Comparison of ENCODE assay signal across 12 cellular contexts in genomic region chr14:91143862-91144261, GRCh38. TPM values are rescaled to one million over a fixed set of nuclear protein-coding genes. Genes with fewer than 3 reads are reported as not detected.
DNase-seq lines count a peak whose midpoint lies in the region; ATAC-seq, FAIRE-seq and TF ChIP-seq lines count a peak whose summit lies in the region.
"Had no signal": no experiment of that assay in that cellular context is flagged by ENCODE, and none has a peak within 500 bp of the region (broad histone marks: within the 10 kb centered on the region; RNA-seq: fewer than 3 reads in every experiment).

No MANE protein-coding gene starts in this region.

- intact Hi-C loops in left lung (cut with DNase I) (no loop called here), tibial artery (cut with DNase I; ENCODE audit: low total_unique reads) (loop anchor here (10.0 kb wide), 1 partner anchor 79 kb away; the partner anchor contains the start of gene RPS6KA5)

- no peak overlapping the region for H3K4me3 Mint-ChIP-seq in activated naive CD4-positive, alpha-beta T cell treated with anti-CD3 and anti-CD28 coated beads, Interleukin-2, amount 10 ng/mL, durations not matched to agents 7 days and 5 days
- H3K4me3 Mint-ChIP-seq in chondrocyte (ENCODE audit: unreplicated experiment) = no peak overlapping the region
- H3K4me3 Mint-ChIP-seq: stimulated activated naive B cell treated with anti-CD40 and anti-IgM and Interleukin-4, amounts not matched to agents 10 μg/mL and 1 μg/mL and 100 μg/mL, for 72 hours had no signal

- no peak for DNase-seq in activated naive CD4-positive, alpha-beta T cell treated with anti-CD3 and anti-CD28 coated beads, Interleukin-2, amount 10 ng/mL, durations not matched to agents 7 days and 5 days
- DNase-seq in activated naive CD4-positive, alpha-beta T cell treated with Interleukin-2 at 50 U/mL for 16 hours = no peak
- no peak for DNase-seq in chondrocyte (ENCODE audit: low spot score)
- DNase-seq in left lung = peak in 1 of 2 donors; percentile 72
- peak; percentile 86 to 90 for DNase-seq in tibial artery
- no peak for DNase-seq in middle frontal gyrus (ENCODE audit: extremely low spot score, low spot score)
- DNase-seq in HAP-1 (ENCODE audit: low spot score in 2 of 2) = no peak
- no peak for DNase-seq in D721Med (ENCODE audit: insufficient read length, low spot score)
- DNase-seq: activated gamma-delta T cell treated with Interleukin-2 at 50 U/mL for 16 hours; effector memory CD4-positive, alpha-beta T cell; stimulated activated naive B cell treated with anti-CD40 and anti-IgM and Interleukin-4, amounts not matched to agents 10 μg/mL and 1 μg/mL and 100 μg/mL, for 72 hours had no signal

- ATAC-seq in left lung = peak; percentile 72
- ATAC-seq: stimulated activated naive B cell treated with anti-CD40 and anti-IgM and Interleukin-4, amounts not matched to agents 10 μg/mL and 1 μg/mL and 100 μg/mL, for 72 hours had no signal

- H3K9me3 Mint-ChIP-seq in activated naive CD4-positive, alpha-beta T cell treated with anti-CD3 and anti-CD28 coated beads, Interleukin-2, amount 10 ng/mL, durations not matched to agents 7 days and 5 days = no peaks in the 10 kb centered on the region
- H3K9me3 Mint-ChIP-seq in chondrocyte (ENCODE audit: low read depth) = no peaks in the 10 kb centered on the region
- H3K9me3 Mint-ChIP-seq: stimulated activated naive B cell treated with anti-CD40 and anti-IgM and Interleukin-4, amounts not matched to agents 10 μg/mL and 1 μg/mL and 100 μg/mL, for 72 hours had no signal

- no peak overlapping the region for H3K4me3 ChIP-seq in left lung
- H3K4me3 ChIP-seq in tibial artery = no peak overlapping the region
- no peak overlapping the region for H3K4me3 ChIP-seq in HAP-1

- no peaks in the 10 kb centered on the region for H3K27me3 Mint-ChIP-seq in activated naive CD4-positive, alpha-beta T cell treated with anti-CD3 and anti-CD28 coated beads, Interleukin-2, amount 10 ng/mL, durations not matched to agents 7 days and 5 days
- peaks cover 6% of the 10 kb centered on the region for H3K27me3 Mint-ChIP-seq in chondrocyte (ENCODE audit: low read depth)
- H3K27me3 Mint-ChIP-seq: stimulated activated naive B cell treated with anti-CD40 and anti-IgM and Interleukin-4, amounts not matched to agents 10 μg/mL and 1 μg/mL and 100 μg/mL, for 72 hours had no signal

- peak overlapping the region; percentile 75 for H3K27ac Mint-ChIP-seq in activated naive CD4-positive, alpha-beta T cell treated with anti-CD3 and anti-CD28 coated beads, Interleukin-2, amount 10 ng/mL, durations not matched to agents 7 days and 5 days
- H3K27ac Mint-ChIP-seq in chondrocyte (ENCODE audit: unreplicated experiment) = peak overlapping the region; percentile 68

- peaks cover 72% of the 10 kb centered on the region for H3K36me3 Mint-ChIP-seq in activated naive CD4-positive, alpha-beta T cell treated with anti-CD3 and anti-CD28 coated beads, Interleukin-2, amount 10 ng/mL, durations not matched to agents 7 days and 5 days
- peaks cover 2% of the 10 kb centered on the region for H3K36me3 Mint-ChIP-seq in chondrocyte (ENCODE audit: low read depth)

- no peaks in the 10 kb centered on the region for H3K27me3 ChIP-seq in left lung
- H3K27me3 ChIP-seq in tibial artery = no peaks in the 10 kb centered on the region
- H3K27me3 ChIP-seq in HAP-1 (ENCODE audit: low read depth) = no peaks in the 10 kb centered on the region

- H3K4me1 Mint-ChIP-seq in activated naive CD4-positive, alpha-beta T cell treated with anti-CD3 and anti-CD28 coated beads, Interleukin-2, amount 10 ng/mL, durations not matched to agents 7 days and 5 days = peaks cover 80% of the 10 kb centered on the region
- H3K4me1 Mint-ChIP-seq in chondrocyte (ENCODE audit: low read depth) = peaks cover 20% of the 10 kb centered on the region

- H3K36me3 ChIP-seq in left lung (peaks cover 0 to 38% of the 10 kb centered on the region in 2 donors), tibial artery (peaks cover 0 to 3% (median 0%) of the 10 kb centered on the region in 3 donors), HAP-1 (replicated peaks) (peaks cover 11% of the 10 kb centered on the region; the same call in 1 of the 2 replicates)

- H3K9me3 ChIP-seq in left lung (no peaks in the 10 kb centered on the region), tibial artery (no peaks in the 10 kb centered on the region), HAP-1 (no peaks in the 10 kb centered on the region)

- CTCF ChIA-PET in activated naive CD4-positive, alpha-beta T cell treated with anti-CD3 and anti-CD28 coated beads, Interleukin-2, amount 10 ng/mL, durations not matched to agents 7 days and 5 days (lab: Charles Lee) = interaction anchor here (0.8 to 1.1 kb wide), 2 partner anchors 29 to 88 kb away, joined by 3 to 5 read pairs; no protein-coding TSS in a partner anchor

- no peak for FAIRE-seq in D721Med (lab: Jason Lieb, UNC)

- in situ Hi-C loops in HAP-1 (cut with MboI; ENCODE audit: low sequenced_read_pairs) = no loop called here

- H3K4me1 ChIP-seq in left lung = peaks cover 4 to 21% of the 10 kb centered on the region in 2 donors
- H3K4me1 ChIP-seq in tibial artery = peaks cover 0 to 25% (median 21%) of the 10 kb centered on the region in 4 donors
- peaks cover 4% of the 10 kb centered on the region for H3K4me1 ChIP-seq in HAP-1

- TF ChIP-seq CTCF in chondrocyte (IDR thresholded peaks at IDR 0.05) (no peak), left lung (IDR thresholded peaks at IDR 0.05) (no peak), tibial artery (IDR thresholded peaks at IDR 0.05) (no peak), D721Med (IDR thresholded peaks at IDR 0.05; ENCODE audit: insufficient read depth, missing control alignments) (no peak)

- H3K27ac ChIP-seq in left lung (peak overlapping the region; percentile 33 to 53), tibial artery (peak overlapping the region; percentile 51 to 72)
- H3K27ac ChIP-seq: RWPE1 had no signal

RNA-seq across cellular contexts. Expression of gene DGLUCY, which starts 30.0 kb away (rescaled TPM):
- total RNA-seq in chondrocyte (9.3 to 13.6 TPM (median 9.3 TPM) in 3 replicates), left lung (10 to 100 TPM; 74.9 to 77.0 TPM)

Comparison
In these comparisons a context has a peak if more than half of its experiments do, and no peak if none do; other contexts are left out.
1. DNase-seq: peak in tibial artery (2 of 2); none in activated naive CD4-positive, alpha-beta T cell treated with anti-CD3 and anti-CD28 coated beads, Interleukin-2, amount 10 ng/mL, durations not matched to agents 7 days and 5 days (single experiment), activated naive CD4-positive, alpha-beta T cell treated with Interleukin-2 at 50 U/mL for 16 hours (single experiment), chondrocyte (single experiment), middle frontal gyrus (single experiment), HAP-1 (0 of 2) and D721Med (single experiment).